Comparison of ENCODE assay signal across 8 cellular contexts in genomic region chr3:141737828-141738635, GRCh38. TPM values are rescaled to one million over a fixed set of nuclear protein-coding genes. Genes with fewer than 3 reads are reported as not detected.
A peak's percentile ranks its signal among the peaks of the same experiment; 100 is the strongest.
DNase-seq lines count a peak whose midpoint lies in the region; ATAC-seq lines count a peak whose summit lies in the region.

Gene RNF7, plus strand, starts transcription at chr3:141738298. Its CDS starts 44 bp downstream, at chr3:141738342.

- peaks cover 11% of the 10 kb centered on the region for H3K36me3 Mint-ChIP-seq in activated CD8-positive, alpha-beta memory T cell treated with anti-CD3 and anti-CD28 coated beads, Interleukin-2, amount 10 ng/mL, durations not matched to agents 7 days and 5 days

- H3K4me1 ChIP-seq in HUES48 (ENCODE audit: control insufficient read depth, insufficient read depth, low read length) (peaks cover 19% of the 10 kb centered on the region; the same call in 1 of the 2 replicates), NT2/D1 (ENCODE audit: insufficient read depth, insufficient read length) (no peaks in the 10 kb centered on the region), endocrine pancreas (ENCODE audit: control insufficient read depth, insufficient read depth, low read length) (peaks cover 12% of the 10 kb centered on the region)

- no peaks in the 10 kb centered on the region for H3K9me3 Mint-ChIP-seq in activated CD8-positive, alpha-beta memory T cell treated with anti-CD3 and anti-CD28 coated beads, Interleukin-2, amount 10 ng/mL, durations not matched to agents 7 days and 5 days (ENCODE audit: low read depth)

- H3K27me3 ChIP-seq in HUES48 (ENCODE audit: control insufficient read depth, insufficient read depth, low read length) (no peaks in the 10 kb centered on the region), NT2/D1 (ENCODE audit: insufficient read depth, insufficient read length) (no peaks in the 10 kb centered on the region), endocrine pancreas (ENCODE audit: control insufficient read depth, insufficient read depth, low read length) (no peaks in the 10 kb centered on the region)

- peak within 1 kb of the TSS; percentile 86 for H3K4me3 Mint-ChIP-seq in activated CD8-positive, alpha-beta memory T cell treated with anti-CD3 and anti-CD28 coated beads, Interleukin-2, amount 10 ng/mL, durations not matched to agents 7 days and 5 days

- CTCF ChIA-PET in activated CD8-positive, alpha-beta memory T cell treated with anti-CD3 and anti-CD28 coated beads, Interleukin-2, amount 10 ng/mL, durations not matched to agents 7 days and 5 days (lab: Charles Lee), result interaction anchor here (0.6 to 3.1 kb wide), 30 partner anchors 10 to 567 kb away, joined by 3 to 38 read pairs (median 4); partner anchors contain the start of gene ATP1B3

- ATAC-seq in GM21390 (IDR thresholded peaks at IDR 0.05; ENCODE audit: unreplicated experiment), result peak; percentile 95
- ATAC-seq in activated CD8-positive, alpha-beta memory T cell treated with anti-CD3 and anti-CD28 coated beads, Interleukin-2, amount 10 ng/mL, durations not matched to agents 7 days and 5 days, result peak; percentile 95

- DNase-seq in D341Med (ENCODE audit: low spot score) (peak; percentile 99), NT2/D1 (ENCODE audit: low read depth, low spot score) (peak; percentile 92), mesenteric fat pad (ENCODE audit: low spot score) (peak; percentile 99)
- DNase-seq in activated CD8-positive, alpha-beta memory T cell treated with anti-CD3 and anti-CD28 coated beads, Interleukin-2, amount 10 ng/mL, durations not matched to agents 7 days and 5 days, result peak; percentile 97
- DNase-seq in stimulated activated CD8-positive, alpha-beta memory T cell treated with anti-CD3 and anti-CD28 coated beads, Interleukin-15, amount 100 ng/mL, for 24 hours (ENCODE audit: low read depth), result peak; percentile 91

- peak within 1 kb of the TSS; percentile 80 for H3K27ac ChIP-seq in HUES48 (ENCODE audit: low read depth, low read length)

- H3K4me3 ChIP-seq in HUES48 (ENCODE audit: low read depth, low read length), result peak within 1 kb of the TSS; percentile 92
- H3K4me3 ChIP-seq in NT2/D1 (ENCODE audit: insufficient read length, low read depth), result peak within 1 kb of the TSS; percentile 95
- H3K4me3 ChIP-seq in endocrine pancreas (ENCODE audit: control insufficient read depth, insufficient read depth, low read length), result peak within 1 kb of the TSS; percentile 94

- H3K9ac ChIP-seq in HUES48 (ENCODE audit: low read depth, low read length) (peak within 1 kb of the TSS; percentile 98), NT2/D1 (ENCODE audit: insufficient read length, low read depth) (peak within 1 kb of the TSS; percentile 100), endocrine pancreas (ENCODE audit: control insufficient read depth, insufficient read depth, low read length) (peak within 1 kb of the TSS; percentile 99)

- no peaks in the 10 kb centered on the region for H3K9me3 ChIP-seq in HUES48 (ENCODE audit: control insufficient read depth, insufficient read depth, low read length)
- H3K9me3 ChIP-seq in NT2/D1 (ENCODE audit: insufficient read depth, low read length), result no peaks in the 10 kb centered on the region
- H3K9me3 ChIP-seq in endocrine pancreas (ENCODE audit: control insufficient read depth, low read length), result no peaks in the 10 kb centered on the region

- H3K27me3 Mint-ChIP-seq in activated CD8-positive, alpha-beta memory T cell treated with anti-CD3 and anti-CD28 coated beads, Interleukin-2, amount 10 ng/mL, durations not matched to agents 7 days and 5 days, result no peaks in the 10 kb centered on the region

- H3K36me3 ChIP-seq in HUES48 (ENCODE audit: control insufficient read depth, insufficient read depth, low read length) (peaks cover 16% of the 10 kb centered on the region; the same call in 1 of the 2 replicates), NT2/D1 (ENCODE audit: insufficient read depth, insufficient read length, low read length) (peaks cover 31% of the 10 kb centered on the region), endocrine pancreas (ENCODE audit: control insufficient read depth, insufficient read depth, low read length) (no peaks in the 10 kb centered on the region)

- H3K4me1 Mint-ChIP-seq in activated CD8-positive, alpha-beta memory T cell treated with anti-CD3 and anti-CD28 coated beads, Interleukin-2, amount 10 ng/mL, durations not matched to agents 7 days and 5 days, result peaks cover 34% of the 10 kb centered on the region

- peak within 1 kb of the TSS; percentile 100 for H3K27ac Mint-ChIP-seq in activated CD8-positive, alpha-beta memory T cell treated with anti-CD3 and anti-CD28 coated beads, Interleukin-2, amount 10 ng/mL, durations not matched to agents 7 days and 5 days

RNA-seq across cellular contexts. Expression of gene RNF7, which starts in this region (rescaled TPM):
- 10 to 100 TPM; 53.4 to 67.0 TPM for total RNA-seq in activated CD8-positive, alpha-beta memory T cell treated with anti-CD3 and anti-CD28 coated beads, Interleukin-2, amount 10 ng/mL, durations not matched to agents 7 days and 5 days
- total RNA-seq in mesenteric fat pad, result 76.3 TPM

Comparison
In these comparisons a context has a peak if more than half of its experiments do, and no peak if none do; other contexts are left out.
1. Peak in every context shown above with its lines: DNase-seq, ATAC-seq, H3K4me3 ChIP-seq and H3K27ac ChIP-seq.